ENCODE assay signal across 18 cellular contexts in the genomic region with DNA sequence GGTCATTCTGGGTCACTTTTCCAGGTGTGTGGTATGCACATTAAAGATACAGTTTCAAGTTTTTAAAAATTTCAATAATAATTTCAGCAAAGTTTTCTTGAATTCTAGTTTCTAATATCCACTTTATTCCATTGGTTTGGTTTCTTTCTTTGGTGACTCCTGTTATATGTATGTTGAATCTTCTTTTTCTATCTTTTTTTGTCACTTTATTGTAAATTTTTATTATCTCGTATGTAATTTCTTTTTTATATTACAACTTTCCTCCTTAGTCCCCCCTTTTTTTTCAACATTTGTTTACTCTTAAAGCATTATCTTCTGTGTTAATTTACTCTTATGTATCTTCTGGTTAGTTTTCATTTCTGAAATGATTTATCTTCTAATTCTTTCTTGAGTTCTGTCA. TPM values are rescaled to one million over a fixed set of nuclear protein-coding genes. Genes with fewer than 3 reads are reported as not detected.
DNase-seq lines count a peak whose midpoint lies in the region; ATAC-seq, FAIRE-seq and TF ChIP-seq lines count a peak whose summit lies in the region.
"Had no signal": no experiment of that assay in that cellular context is flagged by ENCODE, and none has a peak within 500 bp of the region (broad histone marks: within the 10 kb centered on the region; RNA-seq: fewer than 3 reads in every experiment).

No MANE protein-coding gene starts in this region.

- peak overlapping the region; percentile 5 for H3K4me2 ChIP-seq in SU-DHL-6 (ENCODE audit: low read depth, low read length, poor library complexity, severe bottlenecking)
- H3K4me2 ChIP-seq: BLaER1 treated with 17β-estradiol and CSF1 and Interleukin-3, amounts not matched to agents 10 nM and 100 nM had no signal

- H3K27ac ChIP-seq in HEK293 (ENCODE audit: extremely low read depth, low read depth, low read length) (no peak overlapping the region), SU-DHL-6 (ENCODE audit: low read depth, low read length) (no peak overlapping the region)
- H3K27ac ChIP-seq: BLaER1 treated with 17β-estradiol and CSF1 and Interleukin-3, amounts not matched to agents 10 nM and 100 nM; GM23248; HL-60 had no signal

- no peaks in the 10 kb centered on the region for H3F3A ChIP-seq in SU-DHL-6 (ENCODE audit: insufficient read depth)

- no peak overlapping the region for H3K4me3 ChIP-seq in HEK293 (ENCODE audit: low read depth, low read length)
- no peak overlapping the region for H3K4me3 ChIP-seq in SU-DHL-6 (ENCODE audit: insufficient read depth, low read length, poor library complexity, severe bottlenecking)
- H3K4me3 ChIP-seq: BLaER1 treated with 17β-estradiol and CSF1 and Interleukin-3, amounts not matched to agents 10 nM and 100 nM; GM12878; GM23248; HAP-1 had no signal

- no peaks in the 10 kb centered on the region for H3K9me2 ChIP-seq in SU-DHL-6 (replicated peaks; ENCODE audit: insufficient read depth, low read length)

- no peaks in the 10 kb centered on the region for H3K27me3 ChIP-seq in SU-DHL-6 (ENCODE audit: low read length)
- H3K27me3 ChIP-seq: BLaER1 treated with 17β-estradiol and CSF1 and Interleukin-3, amounts not matched to agents 10 nM and 100 nM had no signal

- ATAC-seq in GM18502 (IDR thresholded peaks at IDR 0.05; ENCODE audit: poor library complexity, unreplicated experiment) (no peak), HG03460 (IDR thresholded peaks at IDR 0.05; ENCODE audit: unreplicated experiment) (no peak), GM21360 (IDR thresholded peaks at IDR 0.05; ENCODE audit: unreplicated experiment) (no peak)
- ATAC-seq: CD8-positive, alpha-beta T cell; GM12878 had no signal

- DNase-seq in frontal cortex (ENCODE audit: low spot score in 2 of 2): no peak
- no peak for DNase-seq in activated CD4-positive, alpha-beta T cell treated with anti-CD3 and anti-CD28 coated beads for 1 hour
- DNase-seq: Calu3; CD8-positive, alpha-beta T cell; DMS53; DND-41; EL; GM23248 had no signal

- H3K9ac ChIP-seq in SU-DHL-6 (ENCODE audit: low read length): no peak overlapping the region
- H3K9ac ChIP-seq: BLaER1 treated with 17β-estradiol and CSF1 and Interleukin-3, amounts not matched to agents 10 nM and 100 nM; GM23248 had no signal

- POLR2A ChIA-PET in HEK293 (lab: Yijun Ruan, JAX): no interaction called here

- H2AFZ ChIP-seq in SU-DHL-6 (ENCODE audit: low read depth, low read length, severe bottlenecking): no peak overlapping the region
- H2AFZ ChIP-seq: GM23248 had no signal

- peaks cover 7 to 25% of the 10 kb centered on the region in 2 experiments for H3K36me3 ChIP-seq in HEK293 (ENCODE audit: control insufficient read depth in 2 of 2, insufficient read depth in 1 of 2, low read length in 2 of 2)
- H3K36me3 ChIP-seq in SU-DHL-6 (ENCODE audit: low read length): no peaks in the 10 kb centered on the region

- H3K9me3 ChIP-seq in HEK293 (ENCODE audit: control insufficient read depth, insufficient read depth, low read depth, low read length) (no peaks in the 10 kb centered on the region), SU-DHL-6 (ENCODE audit: insufficient read depth, low read length) (no peaks in the 10 kb centered on the region)
- H3K9me3 ChIP-seq: HAP-1 had no signal

- no peaks in the 10 kb centered on the region; the same call in 1 of the 2 replicates for H4K20me1 ChIP-seq in SU-DHL-6 (ENCODE audit: low read depth, low read length)

- FAIRE-seq in frontal cortex (lab: Jason Lieb, UNC): peak; percentile 28
- FAIRE-seq: GM12878, GM19239 had no signal

- CTCF ChIA-PET in HEK293 (lab: Yijun Ruan, JAX): no interaction called here

- H3K4me1 ChIP-seq in HEK293 (ENCODE audit: control insufficient read depth, insufficient read depth, low read length): peaks cover 17% of the 10 kb centered on the region

- no peak for TF ChIP-seq CTCF in HEK293 (tag by site-specific recombination; IDR thresholded peaks at IDR 0.05)
- TF ChIP-seq CTCF in SU-DHL-6 (IDR thresholded peaks at IDR 0.05; ENCODE audit: insufficient read depth, low read length, poor library complexity, severe bottlenecking): no peak

- no peaks in the 10 kb centered on the region for H3K79me2 ChIP-seq in SU-DHL-6 (ENCODE audit: insufficient read depth, low read length)

TF ChIP-seq in HEK293, 187 proteins besides CTCF, POLR2A, EP300 and RAD21:
- TF ChIP-seq ZNF132 (tag by site-specific recombination; IDR thresholded peaks at IDR 0.05; ENCODE audit: borderline replicate concordance) (no peak), ZNF133 (tag by site-specific recombination; IDR thresholded peaks at IDR 0.05) (peak; percentile 99), SETDB1 (IDR thresholded peaks at IDR 0.05; ENCODE audit: insufficient read length, low read length) (peak; percentile 29)

RNA-seq across cellular contexts. Expression of gene NF1, which starts 57.5 kb away (rescaled TPM):
- total RNA-seq in frontal cortex: 96.6 TPM
